Comparison of ENCODE assay signal across 8 cellular contexts in genomic region chr12:56593909-56594621, GRCh38. TPM values are rescaled to one million over a fixed set of nuclear protein-coding genes. Genes with fewer than 3 reads are reported as not detected.
DNase-seq lines count a peak whose midpoint lies in the region; ATAC-seq and TF ChIP-seq lines count a peak whose summit lies in the region.

No MANE protein-coding gene starts in this region.

- H3K4me3 ChIP-seq in BE2C (ENCODE audit: low read depth, low read length), result no peak overlapping the region
- no peak overlapping the region for H3K4me3 ChIP-seq in HEK293 (ENCODE audit: low read depth, low read length)
- no peak overlapping the region for H3K4me3 ChIP-seq in dorsolateral prefrontal cortex

- H3K4me1 ChIP-seq in BE2C (peaks cover 6% of the 10 kb centered on the region), HEK293 (ENCODE audit: control insufficient read depth, insufficient read depth, low read length) (no peaks in the 10 kb centered on the region; the same call in 1 of the 2 replicates)

- no peak for ATAC-seq in HG03457 (IDR thresholded peaks at IDR 0.05; ENCODE audit: unreplicated experiment)

- TF ChIP-seq CTCF in BE2C (IDR thresholded peaks at IDR 0.05; ENCODE audit: low read depth, low read length) (peak; percentile 93), HEK293 (tag by site-specific recombination; IDR thresholded peaks at IDR 0.05) (peak; percentile 80), dorsolateral prefrontal cortex (IDR thresholded peaks at IDR 0.05 in 54 of 56, conservative IDR thresholded peaks at IDR 0.05 in 2 of 56; ENCODE audit: low read depth in 1 of 56, partially characterized antibody in 56 of 56) (peak; percentile 23 to 76 (median 68))

- H3K27ac ChIP-seq in HEK293 (ENCODE audit: extremely low read depth, low read depth, low read length), result peak overlapping the region; percentile 12; the same call in 1 of the 2 replicates
- peak overlapping the region in 55 of 59 donors; percentile 12 to 93 (median 62) for H3K27ac ChIP-seq in dorsolateral prefrontal cortex

- intact Hi-C loops in dorsolateral prefrontal cortex (cut with DNase I), result loop anchor here in 1 of 2 donors (5.0 kb wide), 1 partner anchor 38 kb away; the partner anchor contains the start of gene BAZ2A

- CTCF ChIA-PET in HEK293 (lab: Yijun Ruan, JAX), result interaction anchor here (0.6 to 12.5 kb wide), 22 partner anchors 8 to 518 kb away, joined by 3 to 139 read pairs (median 4); no protein-coding TSS in a partner anchor

- DNase-seq in BE2C (peak; percentile 72), NCI-H510A (lab: John Stamatoyannopoulos, UW) (peak; percentile 22), dorsolateral prefrontal cortex (peak in 6 of 10 donors; percentile 18 to 58 (median 49)), lung microvascular endothelial cell (ENCODE audit: low read depth in 2 of 2) (peak; percentile 64 to 82)
- DNase-seq in activated CD4-positive, alpha-beta T cell treated with anti-CD3 and anti-CD28 coated beads, Interleukin-2, amount 50 U/mL, for 4 hours, result peak; percentile 53
- DNase-seq in stimulated activated CD8-positive, alpha-beta memory T cell treated with anti-CD3 and anti-CD28 coated beads, Interleukin-15, amount 100 ng/mL, for 4 hours (ENCODE audit: low read depth in 2 of 2), result peak; percentile 28 to 30

- peaks cover 21% of the 10 kb centered on the region for H3K36me3 ChIP-seq in BE2C
- peaks cover 14 to 50% of the 10 kb centered on the region in 2 experiments; a peak in 2 of 3 replicates for H3K36me3 ChIP-seq in HEK293 (ENCODE audit: control insufficient read depth in 2 of 2, insufficient read depth in 1 of 2, low read length in 2 of 2)

- POLR2A ChIA-PET in HEK293 (lab: Yijun Ruan, JAX), result interaction anchor here (0.5 to 1.0 kb wide), 2 partner anchors 21 to 43 kb away, joined by 3 to 4 read pairs; no protein-coding TSS in a partner anchor

- H3K27me3 ChIP-seq in BE2C, result no peaks in the 10 kb centered on the region
- H3K27me3 ChIP-seq in dorsolateral prefrontal cortex, result no peaks in the 10 kb centered on the region

- no peaks in the 10 kb centered on the region for H3K9me3 ChIP-seq in BE2C
- no peaks in the 10 kb centered on the region for H3K9me3 ChIP-seq in HEK293 (ENCODE audit: control insufficient read depth, insufficient read depth, low read depth, low read length)

TF ChIP-seq in HEK293, 187 proteins besides CTCF, POLR2A, EP300 and RAD21 (continues in another document):
- TF ChIP-seq ZNF654 (tag by site-specific recombination; IDR thresholded peaks at IDR 0.05; ENCODE audit: low read depth) (peak; percentile 90), ZBTB44 (tag by site-specific recombination; IDR thresholded peaks at IDR 0.05) (0 out of 2 replicates have a peak, but pooled peaks have one; percentile 9), ZNF704 (tag by site-specific recombination; IDR thresholded peaks at IDR 0.05) (no peak), YY1 (tag by site-specific recombination; IDR thresholded peaks at IDR 0.05) (no peak), ZNF76 (tag by site-specific recombination; IDR thresholded peaks at IDR 0.05; ENCODE audit: borderline replicate concordance, low read depth) (no peak), ZNF174 (tag by site-specific recombination; IDR thresholded peaks at IDR 0.05) (no peak), TSHZ1 (tag by site-specific recombination; IDR thresholded peaks at IDR 0.05; ENCODE audit: borderline replicate concordance) (peak; percentile 90; the same call in 1 of the 2 replicates), ZNF341 (tag by site-specific recombination; IDR thresholded peaks at IDR 0.05; ENCODE audit: low read depth) (peak; percentile 63), ZNF571 (tag by site-specific recombination; IDR thresholded peaks at IDR 0.05) (no peak), ZNF518A (tag by site-specific recombination; conservative IDR thresholded peaks at IDR 0.05; ENCODE audit: low read depth) (no peak), SP2 (tag by site-specific recombination; IDR thresholded peaks at IDR 0.05) (0 out of 2 replicates have a peak, but pooled peaks have one; percentile 9)

RNA-seq across cellular contexts. Expression of gene BAZ2A, which starts 36.1 kb away (rescaled TPM):
- 126 TPM for polyA plus RNA-seq in BE2C (2012; ENCODE audit: insufficient read depth, insufficient read length, low read depth)
- 100 to 1,000 TPM in 21 of 120 experiments, 10 to 100 TPM in 99; 58.5 to 126 (median 86.8) TPM for total RNA-seq in dorsolateral prefrontal cortex
- total RNA-seq in lung microvascular endothelial cell, result 15.9 and 22.6 TPM in 2 replicates

RNA-seq across cellular contexts. Expression of gene ATP5F1B, which starts 51.7 kb away (rescaled TPM):
- polyA plus RNA-seq in BE2C (2012; ENCODE audit: insufficient read depth, insufficient read length, low read depth), result 2,479 TPM
- total RNA-seq in dorsolateral prefrontal cortex (100 to 1,000 TPM; 248 to 863 (median 546) TPM), lung microvascular endothelial cell (444 and 495 TPM in 2 replicates)

Comparison
In these comparisons a context has a peak if more than half of its experiments do, and no peak if none do; other contexts are left out.
1. DNase-seq: peak in every context shown above with its lines; median percentile 73 in lung microvascular endothelial cell; 72 in BE2C; 53 in activated CD4-positive, alpha-beta T cell treated with anti-CD3 and anti-CD28 coated beads, Interleukin-2, amount 50 U/mL, for 4 hours; 49 in dorsolateral prefrontal cortex; 29 in stimulated activated CD8-positive, alpha-beta memory T cell treated with anti-CD3 and anti-CD28 coated beads, Interleukin-15, amount 100 ng/mL, for 4 hours; 22 in NCI-H510A.